ENCODE assay signal across 8 cellular contexts in genomic region chr12:10749700-10750384, GRCh38. TPM values are rescaled to one million over a fixed set of nuclear protein-coding genes. Genes with fewer than 3 reads are reported as not detected.
DNase-seq lines count a peak whose midpoint lies in the region; ATAC-seq, FAIRE-seq and TF ChIP-seq lines count a peak whose summit lies in the region.

No MANE protein-coding gene starts in this region.

- no peaks in the 10 kb centered on the region for H3K27me3 ChIP-seq in WERI-Rb-1 (ENCODE audit: insufficient read depth, low read depth, severe bottlenecking)

- ATAC-seq in A549 (peak; percentile 96), GM18511 (IDR thresholded peaks at IDR 0.05; ENCODE audit: unreplicated experiment) (peak; percentile 94), HG03066 (IDR thresholded peaks at IDR 0.05; ENCODE audit: low read depth, unreplicated experiment) (peak; percentile 84)

- CTCF ChIA-PET in A549 (lab: Yijun Ruan, JAX) = interaction anchor here (0.7 to 4.7 kb wide), 37 partner anchors 10 to 770 kb away, joined by 3 to 51 read pairs (median 5); partner anchors contain the start of genes MAGOHB, TAS2R13 and YBX3

- TF ChIP-seq RAD21 in A549 (conservative IDR thresholded peaks at IDR 0.05 in 1 of 2, IDR thresholded peaks at IDR 0.05 in 1 of 2) = peak; percentile 86 to 89

- POLR2A ChIA-PET in A549 (lab: Yijun Ruan, JAX) = interaction anchor here (1.0 to 1.1 kb wide), 2 partner anchors 10 to 27 kb away, joined by 3 read pairs; partner anchors contain the start of gene YBX3

- peak; percentile 66 to 90 for DNase-seq in A549 (ENCODE audit: low read depth in 1 of 2, low spot score in 1 of 2)
- peak; percentile 73 for DNase-seq in NCI-H2171 treated with DMSO at 0.1 percent for 48 hours (lab: John Stamatoyannopoulos, UW)
- peak; percentile 74 for DNase-seq in WERI-Rb-1
- DNase-seq in caudate nucleus (lab: John Stamatoyannopoulos, UW) = peak in 56 of 61 donors; percentile 10 to 90 (median 56)
- DNase-seq in islet precursor cell = peak; percentile 94
- DNase-seq in stimulated activated CD4-positive, alpha-beta T cell treated with anti-CD3 and anti-CD28 coated beads, Interleukin-15, amount 100 ng/mL, for 24 hours = peak; percentile 75

- peak; percentile 97 for FAIRE-seq in A549 (lab: Jason Lieb, UNC)

- peak overlapping the region; percentile 83 for H3K4me2 ChIP-seq in A549

- TF ChIP-seq CTCF in A549 (IDR thresholded peaks at IDR 0.05) (peak; percentile 99), WERI-Rb-1 (IDR thresholded peaks at IDR 0.05; ENCODE audit: low read depth, low read length) (peak; percentile 76)

- 0 out of 3 replicates have a peak, but pooled peaks cover 3% of the 10 kb centered on the region for H3K9me3 ChIP-seq in A549
- H3K9me3 ChIP-seq in WERI-Rb-1 (ENCODE audit: severe bottlenecking) = no peaks in the 10 kb centered on the region

- TF ChIP-seq POLR2A in A549 (IDR thresholded peaks at IDR 0.05; ENCODE audit: low read length) = no peak

- WGBS in A549 (ENCODE audit: missing lambda C conversion rate) = 5% methylated on average over 17 of the region's 17 CpGs

- H3K27ac ChIP-seq in A549 (peak overlapping the region; percentile 24 to 59; a peak in 2 of 6 replicates), WERI-Rb-1 (no peak overlapping the region), caudate nucleus (ENCODE audit: low read depth, low read length) (peak overlapping the region; percentile 31)

- no peaks in the 10 kb centered on the region for H3K36me3 ChIP-seq in WERI-Rb-1

- TF ChIP-seq EP300 in A549 (IDR thresholded peaks at IDR 0.05) = no peak

- H3K4me1 ChIP-seq in A549 = no peaks in the 10 kb centered on the region

- H3K4me3 ChIP-seq in A549 = peak overlapping the region; percentile 37; the same call in 2 of the 3 replicates
- peak overlapping the region; percentile 28 for H3K4me3 ChIP-seq in WERI-Rb-1 (ENCODE audit: low read depth, low read length)

TF ChIP-seq in A549, 52 proteins besides CTCF, POLR2A, EP300 and RAD21:
- TF ChIP-seq SMC3 (IDR thresholded peaks at IDR 0.05) = peak; percentile 95
- no peak for TF ChIP-seq TP53 (CRISPR knock-in tag; IDR thresholded peaks at IDR 0.05)
- TF ChIP-seq FOSB (CRISPR knock-in tag; IDR thresholded peaks at IDR 0.05) = no peak
- TF ChIP-seq ELK1 (IDR thresholded peaks at IDR 0.05; ENCODE audit: low read depth, low read length) = no peak
- no peak for TF ChIP-seq BCL3 (IDR thresholded peaks at IDR 0.05)
- no peak for TF ChIP-seq NR3C1 (IDR thresholded peaks at IDR 0.05)
- no peak for TF ChIP-seq ZSCAN20 (CRISPR knock-in tag; IDR thresholded peaks at IDR 0.05)
- no peak for TF ChIP-seq POLR2AphosphoS2 (conservative IDR thresholded peaks at IDR 0.05; ENCODE audit: low read length)
- TF ChIP-seq HES2 (IDR thresholded peaks at IDR 0.05) = no peak
- no peak for TF ChIP-seq MAFK (IDR thresholded peaks at IDR 0.05; ENCODE audit: partially characterized antibody)
- peak; percentile 24; the same call in 1 of the 2 replicates for TF ChIP-seq MAX (IDR thresholded peaks at IDR 0.05)
- no peak for TF ChIP-seq EHMT2 (IDR thresholded peaks at IDR 0.05; ENCODE audit: low read depth)
- no peak for TF ChIP-seq FOSL2 (IDR thresholded peaks at IDR 0.05)
- peak; percentile 48 for TF ChIP-seq FOSL2 (CRISPR knock-in tag; IDR thresholded peaks at IDR 0.05)
- TF ChIP-seq RFX5 (IDR thresholded peaks at IDR 0.05) = no peak
- no peak for TF ChIP-seq KDM1A (IDR thresholded peaks at IDR 0.05; ENCODE audit: low read depth)
- TF ChIP-seq NFE2L2 (conservative IDR thresholded peaks at IDR 0.05; ENCODE audit: low read length) = no peak

RNA-seq across cellular contexts. Expression of gene YBX3, which starts 26.7 kb away (rescaled TPM):
- polyA plus RNA-seq in A549 (2011; rRNA removed) = 136 and 150 TPM in 2 replicates
- 228 and 245 TPM in 2 replicates for polyA plus RNA-seq in A549 (2012; cell fraction: cytosol; rRNA removed)
- 335 and 339 TPM in 2 replicates for polyA plus RNA-seq in A549 (2012; cell fraction: nucleus; rRNA removed)
- 140 to 176 TPM (median 146 TPM) in 3 replicates for polyA plus RNA-seq in A549 (2017; fragmentation: RNase III; extraction: RNeasy Plus Mini Kit Qiagen cat#74134 plus additional on column Dnase treatment)
- 181 and 191 TPM in 2 replicates for polyA minus RNA-seq in A549 (2011; rRNA and poly(A)+ RNA removed)

RNA-seq across cellular contexts. Expression of gene TAS2R7, which starts 52.6 kb away (rescaled TPM):
- not detected in 2 replicates for polyA plus RNA-seq in A549 (2011; rRNA removed)
- polyA plus RNA-seq in A549 (2012; cell fraction: cytosol; rRNA removed) = not detected in 2 replicates
- not detected in 2 replicates for polyA plus RNA-seq in A549 (2012; cell fraction: nucleus; rRNA removed)
- polyA plus RNA-seq in A549 (2017; fragmentation: RNase III; extraction: RNeasy Plus Mini Kit Qiagen cat#74134 plus additional on column Dnase treatment) = not detected in 3 replicates
- polyA minus RNA-seq in A549 (2011; rRNA and poly(A)+ RNA removed) = 0.45 TPM in 1 of 2 replicates, not detected in the other

RNA-seq across cellular contexts. Expression of gene TAS2R8, which starts 57.2 kb away (rescaled TPM):
- not detected in 2 replicates for polyA plus RNA-seq in A549 (2011; rRNA removed)
- polyA plus RNA-seq in A549 (2012; cell fraction: cytosol; rRNA removed) = not detected in 2 replicates
- polyA plus RNA-seq in A549 (2012; cell fraction: nucleus; rRNA removed) = not detected in 2 replicates
- not detected in 3 replicates for polyA plus RNA-seq in A549 (2017; fragmentation: RNase III; extraction: RNeasy Plus Mini Kit Qiagen cat#74134 plus additional on column Dnase treatment)
- polyA minus RNA-seq in A549 (2011; rRNA and poly(A)+ RNA removed) = 0.19 TPM in 1 of 2 replicates, not detected in the other
